Comparison of ENCODE assay signal across 35 cellular contexts in the genomic region with DNA sequence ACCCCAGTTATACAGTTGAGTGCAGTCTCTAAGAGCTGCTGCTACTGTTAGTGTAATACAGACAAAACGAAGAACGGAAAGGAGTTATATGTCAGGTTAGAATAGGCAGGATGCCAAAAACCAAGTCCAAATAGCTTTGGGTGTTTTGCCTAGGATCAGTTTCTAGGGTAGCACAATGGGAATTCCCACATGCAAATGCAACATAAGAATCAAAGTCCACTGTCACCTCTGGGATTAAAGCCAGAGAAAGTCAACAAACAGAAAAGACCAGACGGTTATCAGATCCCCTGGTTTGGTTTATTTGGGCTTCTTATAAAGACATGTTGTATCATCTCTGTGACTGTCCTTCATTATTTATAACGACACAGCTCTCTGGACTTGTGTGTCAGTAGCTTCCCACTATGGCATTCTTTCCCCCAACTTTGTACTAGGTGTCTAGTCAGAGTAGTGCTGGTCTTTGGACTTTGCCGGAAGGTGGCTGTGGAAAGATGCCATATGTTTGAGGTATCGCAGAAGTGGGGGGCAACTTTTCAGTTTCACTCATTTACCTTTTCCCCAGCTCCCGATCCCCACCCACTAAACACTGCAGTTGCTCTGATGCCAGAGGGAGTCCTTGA. TPM values are rescaled to one million over a fixed set of nuclear protein-coding genes. Genes with fewer than 3 reads are reported as not detected.
DNase-seq lines count a peak whose midpoint lies in the region; ATAC-seq and FAIRE-seq lines count a peak whose summit lies in the region.
"Had no signal": no experiment of that assay in that cellular context is flagged by ENCODE, and none has a peak within 500 bp of the region (broad histone marks: within the 10 kb centered on the region; RNA-seq: fewer than 3 reads in every experiment).

No MANE protein-coding gene starts in this region.

- no peak overlapping the region for H3K27ac ChIP-seq in small intestine (ENCODE audit: low read depth in 1 of 2, low read length in 1 of 2)
- no peak overlapping the region for H3K27ac ChIP-seq in effector memory CD4-positive, alpha-beta T cell (ENCODE audit: insufficient read depth, low read length, poor library complexity, severe bottlenecking)
- H3K27ac ChIP-seq: esophagus muscularis mucosa, heart left ventricle, psoas muscle, transverse colon had no signal

- DNase-seq in NCI-H748 (lab: John Stamatoyannopoulos, UW; ENCODE audit: unreplicated experiment) (peak; percentile 29), NCI-H748 treated with DMSO at 0.1 percent for 48 hours (lab: John Stamatoyannopoulos, UW) (no peak), NCI-H2196 treated with DMSO at 0.1 percent for 48 hours (lab: John Stamatoyannopoulos, UW; ENCODE audit: unreplicated experiment) (peak; percentile 12), left colon (no peak), small intestine (peak; percentile 50), C1 segment of cervical spinal cord (lab: John Stamatoyannopoulos, UW) (no peak)
- DNase-seq in effector memory CD4-positive, alpha-beta T cell = no peak
- DNase-seq: activated CD4-positive, alpha-beta memory T cell treated with anti-CD3 and anti-CD28 coated beads for 36 hours; activated CD4-positive, alpha-beta T cell treated with anti-CD3 and anti-CD28 coated beads for 1 hour; activated naive CD8-positive, alpha-beta T cell treated with anti-CD3 and anti-CD28 coated beads, Interleukin-2, amount 50 U/mL, for 24 hours; activated T-cell treated with anti-CD3 and anti-CD28 coated beads, Interleukin-2, amount 50 U/mL, for 72 hours; AML-193; caudate nucleus; CD8-positive, alpha-beta T cell; foreskin fibroblast; HCEC 1CT; heart left ventricle; islet precursor cell; midbrain; natural killer cell; NCI-H1105 treated with DMSO at 0.1 percent for 48 hours; NCI-H187 treated with DMSO at 0.1 percent for 48 hours; NCI-H510A treated with DMSO at 0.1 percent for 48 hours; occipital lobe; psoas muscle; stimulated activated CD4-positive, alpha-beta T cell treated with anti-CD3 and anti-CD28 coated beads, Interleukin-4, amount 100 ng/mL, for 4 hours; T-helper 17 cell; transverse colon had no signal

- intact Hi-C loops in left colon (cut with DNase I, micrococcal nuclease) = no loop called here

- no peak overlapping the region for H3K4me3 ChIP-seq in small intestine (ENCODE audit: low read depth in 1 of 2, low read length in 2 of 2)
- no peak overlapping the region for H3K4me3 ChIP-seq in effector memory CD4-positive, alpha-beta T cell (ENCODE audit: insufficient read depth, low read depth, low read length, poor library complexity, severe bottlenecking)
- H3K4me3 ChIP-seq: esophagus muscularis mucosa, heart left ventricle, psoas muscle, transverse colon had no signal

- H3K9me3 ChIP-seq in small intestine (ENCODE audit: control insufficient read depth, low read depth) = no peaks in the 10 kb centered on the region
- H3K9me3 ChIP-seq in effector memory CD4-positive, alpha-beta T cell (ENCODE audit: control insufficient read depth, low read length) = no peaks in the 10 kb centered on the region
- H3K9me3 ChIP-seq: esophagus muscularis mucosa, heart left ventricle, psoas muscle, transverse colon had no signal

- no peaks in the 10 kb centered on the region for H3K27me3 ChIP-seq in small intestine (ENCODE audit: control insufficient read depth in 2 of 2, insufficient read depth in 2 of 2, low read length in 2 of 2)
- no peaks in the 10 kb centered on the region for H3K27me3 ChIP-seq in effector memory CD4-positive, alpha-beta T cell (replicated peaks; ENCODE audit: control insufficient read depth, insufficient read depth, low read length, poor library complexity, severe bottlenecking)
- H3K27me3 ChIP-seq: esophagus muscularis mucosa, heart left ventricle, transverse colon had no signal

- WGBS in small intestine, 3 donors = 15 to 61% (median 31%) methylated on average over 7 of the region's 7 CpGs

- H3K36me3 ChIP-seq in small intestine (ENCODE audit: control insufficient read depth in 2 of 2, insufficient read depth in 2 of 2, low read length in 2 of 2) = no peaks in the 10 kb centered on the region
- H3K36me3 ChIP-seq in effector memory CD4-positive, alpha-beta T cell (ENCODE audit: control insufficient read depth, insufficient read depth, low read length) = no peaks in the 10 kb centered on the region
- H3K36me3 ChIP-seq: esophagus muscularis mucosa, heart left ventricle, transverse colon had no signal

- peak; percentile 93 for ATAC-seq in left colon
- no peak for ATAC-seq in GM21786 (IDR thresholded peaks at IDR 0.05; ENCODE audit: unreplicated experiment)
- ATAC-seq: activated naive CD8-positive, alpha-beta T cell treated with anti-CD3 and anti-CD28 coated beads, Interleukin-2, amount 50 U/mL, for 24 hours; activated T-cell treated with anti-CD3 and anti-CD28 coated beads, Interleukin-2, amount 50 U/mL, for 72 hours; CD8-positive, alpha-beta T cell; heart left ventricle; natural killer cell; Panc1; psoas muscle; T-helper 17 cell had no signal

- H3K4me1 ChIP-seq in small intestine (ENCODE audit: control insufficient read depth in 2 of 2, insufficient read depth in 1 of 2, low read depth in 1 of 2, low read length in 1 of 2) = peaks cover 0 to 2% of the 10 kb centered on the region in 2 donors
- no peaks in the 10 kb centered on the region for H3K4me1 ChIP-seq in effector memory CD4-positive, alpha-beta T cell (ENCODE audit: control insufficient read depth, insufficient read depth, low read length, poor library complexity, severe bottlenecking)
- H3K4me1 ChIP-seq: esophagus muscularis mucosa had no signal

- FAIRE-seq in small intestine (lab: Jason Lieb, UNC) = no peak
- FAIRE-seq: G401.6, TTC549 had no signal

RNA-seq across cellular contexts. Expression of a gene that starts 14.8 kb away (rescaled TPM):
- total RNA-seq in left colon = 10 to 100 TPM; 21.7 to 25.7 TPM
- polyA plus RNA-seq in small intestine = 10 to 100 TPM in 1 of 3 donors, 1 to 10 TPM in 2; 2.9 to 13.6 (median 6.8) TPM

RNA-seq across cellular contexts. Expression of a gene that starts 17.3 kb away (rescaled TPM):
- not detected for total RNA-seq in left colon
- polyA plus RNA-seq in small intestine = under 1 TPM in 1 of 3 donors, not detected in 2; 0.10 TPM
- total RNA-seq: A673; activated CD4-positive, alpha-beta memory T cell treated with anti-CD3 and anti-CD28 coated beads for 36 hours; activated T-cell treated with anti-CD3 and anti-CD28 coated beads, Interleukin-2, amount 50 U/mL, for 72 hours; CD8-positive, alpha-beta T cell; esophagus muscularis mucosa; heart left ventricle; lower leg skin; natural killer cell; T-helper 17 cell; transverse colon had no signal

Comparison
In these comparisons a context has a peak if more than half of its experiments do, and no peak if none do; other contexts are left out.
1. DNase-seq: peak in NCI-H748 (single experiment), NCI-H2196 treated with DMSO at 0.1 percent for 48 hours (single experiment) and small intestine (single experiment); none in NCI-H748 treated with DMSO at 0.1 percent for 48 hours (single experiment), left colon (0 of 2), effector memory CD4-positive, alpha-beta T cell (0 of 3) and C1 segment of cervical spinal cord (0 of 14).